In the genomic region with DNA sequence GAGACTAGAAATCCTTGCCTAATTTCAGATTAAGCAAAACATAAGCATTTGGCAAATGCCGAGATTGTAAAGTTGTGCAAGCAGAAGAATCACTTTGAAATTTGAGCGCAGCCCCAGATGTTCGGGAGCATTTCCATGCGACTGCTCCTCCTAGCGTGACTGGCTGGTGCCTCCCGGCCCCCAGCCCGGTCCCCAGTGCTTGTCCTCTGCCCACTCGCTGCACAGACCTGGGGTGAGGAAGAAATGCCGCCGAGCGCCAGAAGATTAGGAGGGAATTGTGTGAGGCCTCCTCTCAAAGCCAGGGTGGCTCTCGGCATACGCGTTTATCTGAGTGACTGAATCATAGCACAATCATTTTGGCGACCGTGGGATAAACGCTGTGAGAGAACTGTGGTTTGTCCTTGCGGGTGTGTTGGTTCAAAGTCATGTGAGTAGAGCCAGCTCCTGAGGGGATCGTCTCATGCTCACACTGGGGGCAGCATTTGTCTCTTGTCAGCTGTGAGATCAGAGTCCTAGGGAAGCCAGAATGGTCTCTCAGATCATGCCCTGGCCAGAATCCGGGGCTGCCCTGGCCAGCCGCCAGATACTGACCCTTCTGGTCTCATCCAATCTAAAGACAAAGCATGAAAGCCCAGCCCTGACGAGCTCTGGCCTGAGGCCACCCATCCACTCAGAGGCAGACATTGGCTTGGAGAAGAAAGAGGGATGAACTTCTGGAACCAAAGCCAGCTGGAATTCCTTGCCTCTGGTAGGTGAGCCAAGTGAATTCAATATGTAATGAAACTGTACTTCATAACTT, we compare ENCODE assay signal across 9 cellular contexts.
DNase-seq lines count a peak whose midpoint lies in the region; ATAC-seq and TF ChIP-seq lines count a peak whose summit lies in the region.
"Had no signal": no experiment of that assay in that cellular context is flagged by ENCODE, and none has a peak within 500 bp of the region (broad histone marks: within the 10 kb centered on the region; RNA-seq: fewer than 3 reads in every experiment).

No MANE protein-coding gene starts in this region.

- intact Hi-C loops in posterior cingulate gyrus (cut with DNase I): no loop called here

- H3K4me3 ChIP-seq in gastroesophageal sphincter: peak overlapping the region in 1 of 2 donors; percentile 3

- TF ChIP-seq CTCF in gastroesophageal sphincter (IDR thresholded peaks at IDR 0.05): peak in 2 of 4 experiments; percentile 4 to 44

- no peak for TF ChIP-seq POLR2A in gastroesophageal sphincter (IDR thresholded peaks at IDR 0.05)

- 36 to 68% methylated on average over 7 to 8 of the region's 22 CpGs for WGBS in gastroesophageal sphincter (ENCODE audit: low coverage in 1 of 2), 2 donors

- H3K27me3 ChIP-seq in gastroesophageal sphincter: no peaks in the 10 kb centered on the region

- H3K9me3 ChIP-seq in gastroesophageal sphincter: no peaks in the 10 kb centered on the region

- TF ChIP-seq EP300 in gastroesophageal sphincter (IDR thresholded peaks at IDR 0.05): no peak

- ATAC-seq in gastroesophageal sphincter (peak; percentile 77), GM18858 (IDR thresholded peaks at IDR 0.05; ENCODE audit: unreplicated experiment) (no peak), HG03097 (IDR thresholded peaks at IDR 0.05; ENCODE audit: low FRiP score, unreplicated experiment) (no peak)

- H3K36me3 ChIP-seq in gastroesophageal sphincter: no peaks in the 10 kb centered on the region

- peaks cover 2 to 64% (median 38%) of the 10 kb centered on the region in 3 donors for H3K4me1 ChIP-seq in gastroesophageal sphincter

- peak; percentile 47 for DNase-seq in Ammon's horn (ENCODE audit: low spot score)
- peak; percentile 15 for DNase-seq in SHP77 treated with DMSO at 0.1 percent for 48 hours (lab: John Stamatoyannopoulos, UW)
- DNase-seq in posterior cingulate gyrus: peak in 7 of 10 donors; percentile 25 to 88 (median 34)
- DNase-seq in LoVo (ENCODE audit: low spot score): no peak
- no peak for DNase-seq in NCI-H748 (lab: John Stamatoyannopoulos, UW; ENCODE audit: unreplicated experiment)

- peak overlapping the region; percentile 59 to 81 (median 78) for H3K27ac ChIP-seq in gastroesophageal sphincter
- H3K27ac ChIP-seq: parathyroid adenoma had no signal

Comparison
In these comparisons a context has a peak if more than half of its experiments do, and no peak if none do; other contexts are left out.
1. DNase-seq: peak in Ammon's horn (single experiment), SHP77 treated with DMSO at 0.1 percent for 48 hours (single experiment) and posterior cingulate gyrus (7 of 10); none in LoVo (single experiment) and NCI-H748 (single experiment).